Comparison of ENCODE assay signal across 8 cellular contexts in genomic region chr11:22666700-22667439, GRCh38. TPM values are rescaled to one million over a fixed set of nuclear protein-coding genes. Genes with fewer than 3 reads are reported as not detected.
A peak's percentile ranks its signal among the peaks of the same experiment; 100 is the strongest.
DNase-seq lines count a peak whose midpoint lies in the region; ATAC-seq and TF ChIP-seq lines count a peak whose summit lies in the region.

No MANE protein-coding gene starts in this region.

- no peaks in the 10 kb centered on the region for H3K4me1 ChIP-seq in HEK293 (ENCODE audit: control insufficient read depth, insufficient read depth, low read length)
- H3K4me1 ChIP-seq in NT2/D1 (ENCODE audit: insufficient read depth, insufficient read length) = no peaks in the 10 kb centered on the region
- peaks cover 18% of the 10 kb centered on the region for H3K4me1 ChIP-seq in endocrine pancreas (ENCODE audit: control insufficient read depth, insufficient read depth, low read length)
- H3K4me1 ChIP-seq in suprapubic skin = peaks cover 14% of the 10 kb centered on the region

- H3K27me3 ChIP-seq in NT2/D1 (ENCODE audit: insufficient read depth, insufficient read length) (no peaks in the 10 kb centered on the region), endocrine pancreas (ENCODE audit: control insufficient read depth, insufficient read depth, low read length) (no peaks in the 10 kb centered on the region), suprapubic skin (peaks cover 30% of the 10 kb centered on the region)

- 3% methylated on average over 40 of the region's 40 CpGs for WGBS in suprapubic skin

- TF ChIP-seq POLR2A in GM18505 (IDR thresholded peaks at IDR 0.05; ENCODE audit: borderline replicate concordance, extremely low read depth, insufficient read depth, insufficient read length) (peak; percentile 53), suprapubic skin (IDR thresholded peaks at IDR 0.05) (no peak)

- POLR2A ChIA-PET in HEK293 (lab: Yijun Ruan, JAX) = no interaction called here

- DNase-seq in NT2/D1 (ENCODE audit: low read depth, low spot score) (no peak), middle frontal gyrus (ENCODE audit: extremely low spot score, low spot score) (peak; percentile 14), suprapubic skin (ENCODE audit: low spot score in 2 of 2) (no peak), A172 (ENCODE audit: low spot score) (no peak)

- H3K27ac ChIP-seq in HEK293 (ENCODE audit: extremely low read depth, low read depth, low read length) (no peak overlapping the region), suprapubic skin (no peak overlapping the region)

- no peak for TF ChIP-seq CTCF in HEK293 (tag by site-specific recombination; IDR thresholded peaks at IDR 0.05)
- no peak for TF ChIP-seq CTCF in suprapubic skin (IDR thresholded peaks at IDR 0.05)

- H3K9me3 ChIP-seq in HEK293 (ENCODE audit: control insufficient read depth, insufficient read depth, low read depth, low read length) (no peaks in the 10 kb centered on the region), NT2/D1 (ENCODE audit: insufficient read depth, low read length) (no peaks in the 10 kb centered on the region), endocrine pancreas (ENCODE audit: control insufficient read depth, low read length) (no peaks in the 10 kb centered on the region), suprapubic skin (no peaks in the 10 kb centered on the region)

- CTCF ChIA-PET in HEK293 (lab: Yijun Ruan, JAX) = interaction anchor here (0.6 to 1.8 kb wide), 4 partner anchors 13 to 121 kb away, joined by 3 to 5 read pairs (median 4); no protein-coding TSS in a partner anchor

- H3K36me3 ChIP-seq in HEK293 (ENCODE audit: control insufficient read depth in 2 of 2, insufficient read depth in 1 of 2, low read length in 2 of 2) (no peaks in the 10 kb centered on the region), NT2/D1 (ENCODE audit: insufficient read depth, insufficient read length, low read length) (no peaks in the 10 kb centered on the region), endocrine pancreas (ENCODE audit: control insufficient read depth, insufficient read depth, low read length) (no peaks in the 10 kb centered on the region), suprapubic skin (no peaks in the 10 kb centered on the region)

- peak; percentile 66 for ATAC-seq in GM18505 (IDR thresholded peaks at IDR 0.05; ENCODE audit: unreplicated experiment)
- no peak for ATAC-seq in GM18519 (IDR thresholded peaks at IDR 0.05; ENCODE audit: low FRiP score, unreplicated experiment)

- TF ChIP-seq EP300 in suprapubic skin (IDR thresholded peaks at IDR 0.05) = no peak

- H3K4me3 ChIP-seq in HEK293 (ENCODE audit: low read depth, low read length) (peak overlapping the region; percentile 47), NT2/D1 (ENCODE audit: insufficient read length, low read depth) (peak overlapping the region; percentile 22), endocrine pancreas (ENCODE audit: control insufficient read depth, insufficient read depth, low read length) (peak overlapping the region; percentile 88), suprapubic skin (peak overlapping the region; percentile 47)

- peak overlapping the region; percentile 26 for H3K9ac ChIP-seq in NT2/D1 (ENCODE audit: insufficient read length, low read depth)
- H3K9ac ChIP-seq in endocrine pancreas (ENCODE audit: control insufficient read depth, insufficient read depth, low read length) = peak overlapping the region; percentile 31

TF ChIP-seq in HEK293, 187 proteins besides CTCF, POLR2A, EP300 and RAD21:
- TF ChIP-seq GLIS2 (tag by site-specific recombination; IDR thresholded peaks at IDR 0.05) = peak; percentile 13; the same call in 1 of the 2 replicates
- peak; percentile 56 for TF ChIP-seq PRDM10 (tag by site-specific recombination; IDR thresholded peaks at IDR 0.05)
- peak; percentile 55 for TF ChIP-seq ZBTB26 (tag by site-specific recombination; optimal IDR thresholded peaks at IDR 0.05)
- no peak for TF ChIP-seq GFI1B (tag by site-specific recombination; IDR thresholded peaks at IDR 0.05)
- no peak for TF ChIP-seq ZNF549 (tag by site-specific recombination; IDR thresholded peaks at IDR 0.05)
- no peak for TF ChIP-seq KLF10 (tag by site-specific recombination; IDR thresholded peaks at IDR 0.05)
- TF ChIP-seq ZFP37 (tag by site-specific recombination; IDR thresholded peaks at IDR 0.05) = no peak
- no peak for TF ChIP-seq ZNF341 (tag by site-specific recombination; IDR thresholded peaks at IDR 0.05; ENCODE audit: low read depth)
- TF ChIP-seq ZNF335 (tag by site-specific recombination; conservative IDR thresholded peaks at IDR 0.05) = peak; percentile 56
- no peak for TF ChIP-seq ZNF354C (tag by site-specific recombination; IDR thresholded peaks at IDR 0.05; ENCODE audit: borderline replicate concordance, low read depth)
- TF ChIP-seq ZNF76 (tag by site-specific recombination; IDR thresholded peaks at IDR 0.05; ENCODE audit: borderline replicate concordance, low read depth) = 0 out of 2 replicates have a peak, but pooled peaks have one; percentile 16
- TF ChIP-seq BCL6B (tag by site-specific recombination; IDR thresholded peaks at IDR 0.05) = no peak
- TF ChIP-seq SCRT2 (tag by site-specific recombination; IDR thresholded peaks at IDR 0.05) = no peak
- TF ChIP-seq ZNF214 (tag by site-specific recombination; IDR thresholded peaks at IDR 0.05; ENCODE audit: borderline replicate concordance) = no peak
- peak; percentile 22; the same call in 1 of the 2 replicates for TF ChIP-seq ZIC2 (tag by site-specific recombination; IDR thresholded peaks at IDR 0.05)
- TF ChIP-seq, protein P1, sequence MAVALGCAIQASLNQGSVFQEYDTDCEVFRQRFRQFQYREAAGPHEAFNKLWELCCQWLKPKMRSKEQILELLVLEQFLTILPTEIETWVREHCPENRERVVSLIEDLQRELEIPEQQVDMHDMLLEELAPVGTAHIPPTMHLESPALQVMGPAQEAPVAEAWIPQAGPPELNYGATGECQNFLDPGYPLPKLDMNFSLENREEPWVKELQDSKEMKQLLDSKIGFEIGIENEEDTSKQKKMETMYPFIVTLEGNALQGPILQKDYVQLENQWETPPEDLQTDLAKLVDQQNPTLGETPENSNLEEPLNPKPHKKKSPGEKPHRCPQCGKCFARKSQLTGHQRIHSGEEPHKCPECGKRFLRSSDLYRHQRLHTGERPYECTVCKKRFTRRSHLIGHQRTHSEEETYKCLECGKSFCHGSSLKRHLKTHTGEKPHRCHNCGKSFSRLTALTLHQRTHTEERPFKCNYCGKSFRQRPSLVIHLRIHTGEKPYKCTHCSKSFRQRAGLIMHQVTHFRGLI (tag by site-specific recombination; IDR thresholded peaks at IDR 0.05) = peak; percentile 37; the same call in 1 of the 2 replicates
- TF ChIP-seq GLIS1 (tag by site-specific recombination; IDR thresholded peaks at IDR 0.05) = peak; percentile 53

RNA-seq across cellular contexts. Expression of gene GAS2, which starts 0.5 kb away (rescaled TPM):
- 1 to 10 TPM; 1.2 to 4.4 (median 3.1) TPM for total RNA-seq in suprapubic skin
- total RNA-seq in A172 (2014; rRNA removed; shearing (Covaris generic)) = 0.12 and 0.22 TPM in 2 replicates

RNA-seq across cellular contexts. Expression of gene FANCF, which starts 41.2 kb away (rescaled TPM):
- total RNA-seq in suprapubic skin = 10 to 100 TPM in 2 of 4 donors, 1 to 10 TPM in 2; 6.6 to 12.7 (median 9.2) TPM
- 11.8 and 15.9 TPM in 2 replicates for total RNA-seq in A172 (2014; rRNA removed; shearing (Covaris generic))

Comparison
In these comparisons a context has a peak if more than half of its experiments do, and no peak if none do; other contexts are left out.
1. H3K4me3 ChIP-seq: peak in every context shown above with its lines; median percentile 88 in endocrine pancreas; 47 in HEK293; 47 in suprapubic skin; 22 in NT2/D1.